In the genomic region with DNA sequence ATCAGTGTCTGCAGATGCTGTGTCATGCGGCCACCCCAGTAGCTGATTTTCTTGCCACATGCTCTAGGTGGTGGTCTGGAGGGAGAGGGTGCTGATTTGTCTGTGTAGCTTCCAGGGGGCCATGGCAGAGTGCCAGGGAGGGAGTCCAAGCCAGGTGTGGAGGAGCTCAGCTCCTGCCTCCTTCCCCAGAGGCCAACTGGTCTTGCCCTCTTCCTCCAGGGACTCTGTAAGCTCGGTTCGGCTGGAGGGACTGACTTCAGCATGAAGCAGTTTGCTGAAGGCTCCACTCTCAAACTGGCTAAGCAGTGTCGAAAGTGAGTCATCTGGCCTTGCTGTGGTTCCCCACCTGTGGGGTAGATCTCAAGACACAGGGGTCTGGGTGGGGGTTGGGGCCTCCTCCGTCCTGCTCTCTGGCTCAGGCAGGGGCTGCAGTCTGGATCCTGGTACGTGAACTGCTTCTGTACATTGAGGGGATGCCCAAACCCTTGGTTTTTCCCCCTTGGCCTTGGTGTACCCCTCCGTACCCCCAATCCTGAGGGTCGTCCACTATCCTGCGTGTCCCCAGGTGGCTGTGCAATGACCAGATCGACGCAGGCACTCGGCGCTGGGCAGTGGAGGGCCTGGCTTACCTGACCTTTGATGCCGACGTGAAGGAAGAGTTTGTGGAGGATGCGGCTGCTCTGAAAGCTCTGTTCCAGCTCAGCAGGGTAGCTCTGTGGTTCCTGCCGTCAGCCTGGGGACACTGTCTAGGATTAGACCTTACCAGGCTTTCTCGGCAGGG, we compare ENCODE assay signal across 25 cellular contexts.
"Had no signal": no experiment of that assay in that cellular context is flagged by ENCODE, and none has a peak within 500 bp of the region (broad histone marks: within the 10 kb centered on the region; RNA-seq: fewer than 3 reads in every experiment).

No MANE protein-coding gene starts in this region.

- H3K9me3 Mint-ChIP-seq: activated CD4-positive, alpha-beta T cell treated with anti-CD3 and anti-CD28 coated beads, Interleukin-2, amount 10 ng/mL, durations not matched to agents 24 days and 14 days; activated CD8-positive, alpha-beta T cell treated with anti-CD3 and anti-CD28 coated beads for 36 hours; activated naive CD4-positive, alpha-beta T cell treated with anti-CD3 and anti-CD28 coated beads, Interleukin-2, amount 50 U/mL, for 72 hours; activated T-cell treated with anti-CD3 and anti-CD28 coated beads, Interleukin-2, amount 50 U/mL, for 72 hours; activated T-helper 17 cell treated with anti-CD3 and anti-CD28 coated beads, Interleukin-2, amount 50 U/mL, for 72 hours had no signal

- H3K27me3 ChIP-seq: adrenal gland, body of pancreas, breast epithelium, SJCRH30 had no signal

- H3K4me3 ChIP-seq: adrenal gland, body of pancreas, breast epithelium, SJCRH30, SK-N-MC had no signal

- H3K4me3 Mint-ChIP-seq: activated CD4-positive, alpha-beta T cell treated with anti-CD3 and anti-CD28 coated beads, Interleukin-2, amount 10 ng/mL, durations not matched to agents 24 days and 14 days; activated CD8-positive, alpha-beta T cell treated with anti-CD3 and anti-CD28 coated beads for 36 hours; activated T-cell treated with anti-CD3 and anti-CD28 coated beads, Interleukin-2, amount 50 U/mL, for 72 hours; activated T-helper 17 cell treated with anti-CD3 and anti-CD28 coated beads, Interleukin-2, amount 50 U/mL, for 72 hours had no signal

- H3K4me1 ChIP-seq: adrenal gland, body of pancreas, breast epithelium, SJCRH30 had no signal

- H3K27ac Mint-ChIP-seq: activated CD4-positive, alpha-beta T cell treated with anti-CD3 and anti-CD28 coated beads, Interleukin-2, amount 10 ng/mL, durations not matched to agents 24 days and 14 days; activated CD8-positive, alpha-beta T cell treated with anti-CD3 and anti-CD28 coated beads for 36 hours; activated T-cell treated with anti-CD3 and anti-CD28 coated beads, Interleukin-2, amount 50 U/mL, for 72 hours; activated T-helper 17 cell treated with anti-CD3 and anti-CD28 coated beads, Interleukin-2, amount 50 U/mL, for 72 hours had no signal

- DNase-seq: activated CD4-positive, alpha-beta T cell treated with anti-CD3 and anti-CD28 coated beads, Interleukin-2, amount 10 ng/mL, durations not matched to agents 24 days and 14 days; activated CD4-positive, alpha-beta T cell treated with anti-CD3 and anti-CD28 coated beads, Interleukin-2, amount 50 U/mL, for 4 hours; activated CD8-positive, alpha-beta T cell treated with anti-CD3 and anti-CD28 coated beads for 36 hours; activated effector memory CD4-positive, alpha-beta T cell treated with anti-CD3 and anti-CD28 coated beads, Interleukin-2, amount 50 U/mL, for 16 hours; activated naive CD4-positive, alpha-beta T cell; activated T-cell treated with anti-CD3 and anti-CD28 coated beads, Interleukin-2, amount 50 U/mL, for 1 hour; activated T-cell treated with anti-CD3 and anti-CD28 coated beads, Interleukin-2, amount 50 U/mL, for 72 hours; body of pancreas; cerebellar nuclear complex; NCI-H1105; NCI-H1417 treated with DMSO at 0.1 percent for 48 hours; NCI-H187 treated with DMSO at 0.1 percent for 48 hours; NCI-H2081; NCI-H226; NCI-H446 treated with DMSO at 0.1 percent for 48 hours; NCI-H524; OCI-M1; SHP77; SJCRH30; T1000 had no signal

- H3K27ac ChIP-seq: adrenal gland, body of pancreas, breast epithelium, SJCRH30, SK-N-MC had no signal

- ATAC-seq: activated CD8-positive, alpha-beta T cell treated with anti-CD3 and anti-CD28 coated beads for 36 hours; activated naive CD4-positive, alpha-beta T cell treated with anti-CD3 and anti-CD28 coated beads, Interleukin-2, amount 50 U/mL, for 72 hours; activated T-cell treated with anti-CD3 and anti-CD28 coated beads, Interleukin-2, amount 50 U/mL, for 72 hours; activated T-helper 17 cell treated with anti-CD3 and anti-CD28 coated beads, Interleukin-2, amount 50 U/mL, for 72 hours; body of pancreas had no signal

- H3K9me3 ChIP-seq: adrenal gland, body of pancreas, breast epithelium, SJCRH30 had no signal

- H3K4me1 Mint-ChIP-seq: activated T-helper 17 cell treated with anti-CD3 and anti-CD28 coated beads, Interleukin-2, amount 50 U/mL, for 72 hours had no signal
